Comparison of ENCODE assay signal across 2 cellular contexts in the genomic region with DNA sequence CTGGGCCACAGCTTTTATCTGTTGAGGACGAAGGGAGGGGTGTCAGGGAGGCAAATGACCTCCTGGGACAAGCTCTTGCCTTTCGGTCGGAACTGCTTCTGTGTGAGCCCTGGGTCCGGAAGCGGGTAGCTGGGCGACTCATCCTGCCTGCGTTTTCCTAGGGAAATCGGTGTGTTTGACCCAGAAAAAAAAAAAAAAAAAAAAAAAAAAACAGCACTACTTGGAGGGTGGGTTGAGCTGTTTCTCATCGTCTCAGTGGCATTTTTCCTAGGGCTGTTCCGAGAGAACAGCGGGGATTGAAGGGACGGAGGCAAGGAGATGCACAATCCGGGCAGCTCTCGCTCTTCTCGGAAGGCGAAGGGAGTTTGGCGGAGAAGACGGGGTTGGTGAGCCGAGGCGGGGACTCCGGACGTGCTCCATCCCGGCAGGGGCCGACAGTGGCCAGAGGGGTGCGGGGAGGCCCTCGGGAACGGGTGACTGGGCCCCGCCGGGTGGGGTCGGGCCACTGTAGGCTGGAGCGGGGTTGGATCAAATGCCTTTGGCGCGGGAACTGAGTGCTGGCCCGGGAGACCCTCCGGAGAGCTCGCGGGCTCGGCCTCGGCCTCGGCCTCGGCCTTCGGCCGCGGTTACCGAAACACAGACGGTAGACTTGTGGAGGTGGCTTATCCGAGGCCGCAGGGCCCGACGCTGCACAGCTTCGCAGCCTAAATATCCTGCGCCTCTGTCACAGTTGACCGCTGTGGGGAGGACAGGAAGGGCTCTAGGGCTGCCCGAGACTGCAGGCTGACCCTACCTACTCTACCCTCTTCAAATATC.
TF ChIP-seq lines count a peak whose summit lies in the region.

No MANE protein-coding gene starts in this region.

TF ChIP-seq in SK-N-SH, 30 proteins besides CTCF, POLR2A, EP300 and RAD21:
- TF ChIP-seq, protein P1, sequence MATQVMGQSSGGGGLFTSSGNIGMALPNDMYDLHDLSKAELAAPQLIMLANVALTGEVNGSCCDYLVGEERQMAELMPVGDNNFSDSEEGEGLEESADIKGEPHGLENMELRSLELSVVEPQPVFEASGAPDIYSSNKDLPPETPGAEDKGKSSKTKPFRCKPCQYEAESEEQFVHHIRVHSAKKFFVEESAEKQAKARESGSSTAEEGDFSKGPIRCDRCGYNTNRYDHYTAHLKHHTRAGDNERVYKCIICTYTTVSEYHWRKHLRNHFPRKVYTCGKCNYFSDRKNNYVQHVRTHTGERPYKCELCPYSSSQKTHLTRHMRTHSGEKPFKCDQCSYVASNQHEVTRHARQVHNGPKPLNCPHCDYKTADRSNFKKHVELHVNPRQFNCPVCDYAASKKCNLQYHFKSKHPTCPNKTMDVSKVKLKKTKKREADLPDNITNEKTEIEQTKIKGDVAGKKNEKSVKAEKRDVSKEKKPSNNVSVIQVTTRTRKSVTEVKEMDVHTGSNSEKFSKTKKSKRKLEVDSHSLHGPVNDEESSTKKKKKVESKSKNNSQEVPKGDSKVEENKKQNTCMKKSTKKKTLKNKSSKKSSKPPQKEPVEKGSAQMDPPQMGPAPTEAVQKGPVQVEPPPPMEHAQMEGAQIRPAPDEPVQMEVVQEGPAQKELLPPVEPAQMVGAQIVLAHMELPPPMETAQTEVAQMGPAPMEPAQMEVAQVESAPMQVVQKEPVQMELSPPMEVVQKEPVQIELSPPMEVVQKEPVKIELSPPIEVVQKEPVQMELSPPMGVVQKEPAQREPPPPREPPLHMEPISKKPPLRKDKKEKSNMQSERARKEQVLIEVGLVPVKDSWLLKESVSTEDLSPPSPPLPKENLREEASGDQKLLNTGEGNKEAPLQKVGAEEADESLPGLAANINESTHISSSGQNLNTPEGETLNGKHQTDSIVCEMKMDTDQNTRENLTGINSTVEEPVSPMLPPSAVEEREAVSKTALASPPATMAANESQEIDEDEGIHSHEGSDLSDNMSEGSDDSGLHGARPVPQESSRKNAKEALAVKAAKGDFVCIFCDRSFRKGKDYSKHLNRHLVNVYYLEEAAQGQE (IDR thresholded peaks at IDR 0.05; ENCODE audit: low read depth, low read length): no peak
- TF ChIP-seq RCOR1 (IDR thresholded peaks at IDR 0.05; ENCODE audit: low read length) (no peak), FOSL2 (IDR thresholded peaks at IDR 0.05; ENCODE audit: borderline replicate concordance, low read depth) (no peak), NRF1 (IDR thresholded peaks at IDR 0.05; ENCODE audit: low read depth, low read length) (no peak), GATA2 (CRISPR knock-in tag; IDR thresholded peaks at IDR 0.05) (no peak), ELF1 (IDR thresholded peaks at IDR 0.05) (no peak)

TF ChIP-seq in SK-N-SH treated with all-trans-retinoic acid at 6 μM for 48 hours, 23 proteins besides CTCF, POLR2A, EP300 and RAD21 (continued from another document):
- TF ChIP-seq, protein P2, sequence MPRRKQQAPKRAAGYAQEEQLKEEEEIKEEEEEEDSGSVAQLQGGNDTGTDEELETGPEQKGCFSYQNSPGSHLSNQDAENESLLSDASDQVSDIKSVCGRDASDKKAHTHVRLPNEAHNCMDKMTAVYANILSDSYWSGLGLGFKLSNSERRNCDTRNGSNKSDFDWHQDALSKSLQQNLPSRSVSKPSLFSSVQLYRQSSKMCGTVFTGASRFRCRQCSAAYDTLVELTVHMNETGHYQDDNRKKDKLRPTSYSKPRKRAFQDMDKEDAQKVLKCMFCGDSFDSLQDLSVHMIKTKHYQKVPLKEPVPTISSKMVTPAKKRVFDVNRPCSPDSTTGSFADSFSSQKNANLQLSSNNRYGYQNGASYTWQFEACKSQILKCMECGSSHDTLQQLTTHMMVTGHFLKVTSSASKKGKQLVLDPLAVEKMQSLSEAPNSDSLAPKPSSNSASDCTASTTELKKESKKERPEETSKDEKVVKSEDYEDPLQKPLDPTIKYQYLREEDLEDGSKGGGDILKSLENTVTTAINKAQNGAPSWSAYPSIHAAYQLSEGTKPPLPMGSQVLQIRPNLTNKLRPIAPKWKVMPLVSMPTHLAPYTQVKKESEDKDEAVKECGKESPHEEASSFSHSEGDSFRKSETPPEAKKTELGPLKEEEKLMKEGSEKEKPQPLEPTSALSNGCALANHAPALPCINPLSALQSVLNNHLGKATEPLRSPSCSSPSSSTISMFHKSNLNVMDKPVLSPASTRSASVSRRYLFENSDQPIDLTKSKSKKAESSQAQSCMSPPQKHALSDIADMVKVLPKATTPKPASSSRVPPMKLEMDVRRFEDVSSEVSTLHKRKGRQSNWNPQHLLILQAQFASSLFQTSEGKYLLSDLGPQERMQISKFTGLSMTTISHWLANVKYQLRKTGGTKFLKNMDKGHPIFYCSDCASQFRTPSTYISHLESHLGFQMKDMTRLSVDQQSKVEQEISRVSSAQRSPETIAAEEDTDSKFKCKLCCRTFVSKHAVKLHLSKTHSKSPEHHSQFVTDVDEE (CRISPR knock-in tag; IDR thresholded peaks at IDR 0.05): no peak
- TF ChIP-seq, protein P3, sequence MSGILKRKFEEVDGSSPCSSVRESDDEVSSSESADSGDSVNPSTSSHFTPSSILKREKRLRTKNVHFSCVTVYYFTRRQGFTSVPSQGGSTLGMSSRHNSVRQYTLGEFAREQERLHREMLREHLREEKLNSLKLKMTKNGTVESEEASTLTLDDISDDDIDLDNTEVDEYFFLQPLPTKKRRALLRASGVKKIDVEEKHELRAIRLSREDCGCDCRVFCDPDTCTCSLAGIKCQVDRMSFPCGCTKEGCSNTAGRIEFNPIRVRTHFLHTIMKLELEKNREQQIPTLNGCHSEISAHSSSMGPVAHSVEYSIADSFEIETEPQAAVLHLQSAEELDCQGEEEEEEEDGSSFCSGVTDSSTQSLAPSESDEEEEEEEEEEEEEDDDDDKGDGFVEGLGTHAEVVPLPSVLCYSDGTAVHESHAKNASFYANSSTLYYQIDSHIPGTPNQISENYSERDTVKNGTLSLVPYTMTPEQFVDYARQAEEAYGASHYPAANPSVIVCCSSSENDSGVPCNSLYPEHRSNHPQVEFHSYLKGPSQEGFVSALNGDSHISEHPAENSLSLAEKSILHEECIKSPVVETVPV (CRISPR knock-in tag; IDR thresholded peaks at IDR 0.05): no peak
- TF ChIP-seq, protein P4, sequence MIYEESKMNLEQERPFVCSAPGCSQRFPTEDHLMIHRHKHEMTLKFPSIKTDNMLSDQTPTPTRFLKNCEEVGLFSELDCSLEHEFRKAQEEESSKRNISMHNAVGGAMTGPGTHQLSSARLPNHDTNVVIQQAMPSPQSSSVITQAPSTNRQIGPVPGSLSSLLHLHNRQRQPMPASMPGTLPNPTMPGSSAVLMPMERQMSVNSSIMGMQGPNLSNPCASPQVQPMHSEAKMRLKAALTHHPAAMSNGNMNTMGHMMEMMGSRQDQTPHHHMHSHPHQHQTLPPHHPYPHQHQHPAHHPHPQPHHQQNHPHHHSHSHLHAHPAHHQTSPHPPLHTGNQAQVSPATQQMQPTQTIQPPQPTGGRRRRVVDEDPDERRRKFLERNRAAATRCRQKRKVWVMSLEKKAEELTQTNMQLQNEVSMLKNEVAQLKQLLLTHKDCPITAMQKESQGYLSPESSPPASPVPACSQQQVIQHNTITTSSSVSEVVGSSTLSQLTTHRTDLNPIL (CRISPR knock-in tag; IDR thresholded peaks at IDR 0.05; ENCODE audit: low read depth): no peak
- TF ChIP-seq ZNF70 (CRISPR knock-in tag; IDR thresholded peaks at IDR 0.05): no peak
- no peak for TF ChIP-seq TOX (CRISPR knock-in tag; IDR thresholded peaks at IDR 0.05; ENCODE audit: borderline replicate concordance)
- no peak for TF ChIP-seq ZFP3 (CRISPR knock-in tag; IDR thresholded peaks at IDR 0.05)
- TF ChIP-seq ARNTL (CRISPR knock-in tag; IDR thresholded peaks at IDR 0.05; ENCODE audit: borderline replicate concordance, low read depth): no peak
- TF ChIP-seq ZC3H10 (CRISPR knock-in tag; IDR thresholded peaks at IDR 0.05): no peak
